Comparison of ENCODE assay signal across 8 cellular contexts in genomic region chr16:1474796-1475551, GRCh38. TPM values are rescaled to one million over a fixed set of nuclear protein-coding genes. Genes with fewer than 3 reads are reported as not detected.
DNase-seq lines count a peak whose midpoint lies in the region; ATAC-seq and TF ChIP-seq lines count a peak whose summit lies in the region.

Gene CLCN7, minus strand, starts transcription at chr16:1475028. Its CDS starts 54 bp downstream, at chr16:1474974.

- peak within 1 kb of the TSS; percentile 75 to 77 for H3K27ac ChIP-seq in mucosa of rectum (ENCODE audit: low read depth in 2 of 2, low read length in 2 of 2)

- no peak for TF ChIP-seq CTCF in epithelial cell of proximal tubule (conservative IDR thresholded peaks at IDR 0.05; ENCODE audit: low read depth, low read length)

- in situ Hi-C loops in Caki2 (cut with HindIII; ENCODE audit: low pct_unique_long_range_greater_than_20kb, low sequenced_read_pairs) = no loop called here

- DNase-seq in Caki2 (ENCODE audit: low read depth) = peak; percentile 83
- peak; percentile 78 for DNase-seq in HT1080 (ENCODE audit: low read depth)
- peak; percentile 89 for DNase-seq in OCI-M1 (lab: John Stamatoyannopoulos, UW)
- DNase-seq in activated T-cell treated with anti-CD3 and anti-CD28 coated beads, Interleukin-2, amount 50 U/mL, for 1 hour = peak; percentile 84
- DNase-seq in epithelial cell of proximal tubule (ENCODE audit: low read depth) = no peak
- DNase-seq in stimulated activated CD8-positive, alpha-beta memory T cell treated with anti-CD3 and anti-CD28 coated beads, Interleukin-4, amount 100 ng/mL, for 4 hours (ENCODE audit: low read depth in 2 of 2, low spot score in 1 of 2) = peak; percentile 66 to 76

- peaks cover 15 to 16% of the 10 kb centered on the region in 2 donors for H3K4me1 ChIP-seq in mucosa of rectum (ENCODE audit: control insufficient read depth in 2 of 2, insufficient read depth in 2 of 2, low read length in 2 of 2)

- no peaks in the 10 kb centered on the region for H3K36me3 ChIP-seq in mucosa of rectum (ENCODE audit: control insufficient read depth in 2 of 2, insufficient read depth in 2 of 2, low read length in 2 of 2)

- H3K27me3 ChIP-seq in mucosa of rectum (ENCODE audit: control insufficient read depth in 2 of 2, insufficient read depth in 2 of 2, low read length in 2 of 2) = no peaks in the 10 kb centered on the region

- H3K9ac ChIP-seq in mucosa of rectum (ENCODE audit: low read depth in 1 of 2, low read length in 2 of 2) = peak within 1 kb of the TSS; percentile 87 to 89

- ATAC-seq in GM21360 (IDR thresholded peaks at IDR 0.05; ENCODE audit: unreplicated experiment) = peak; percentile 76

- H3K4me3 ChIP-seq in epithelial cell of proximal tubule (ENCODE audit: low read depth, low read length) (peak within 1 kb of the TSS; percentile 67), mucosa of rectum (ENCODE audit: low read length in 2 of 2) (peak within 1 kb of the TSS; percentile 79 to 83)

- no peaks in the 10 kb centered on the region for H3K9me3 ChIP-seq in mucosa of rectum (ENCODE audit: control insufficient read depth in 2 of 2, low read length in 2 of 2)

RNA-seq across cellular contexts. Expression of gene CLCN7, which starts in this region (rescaled TPM):
- total RNA-seq in Caki2 (2014; rRNA removed; shearing (Covaris generic); ENCODE audit: low replicate concordance) = 221 and 247 TPM in 2 replicates
- 57.5 and 67.0 TPM in 2 replicates for total RNA-seq in HT1080 (2014; rRNA removed; shearing (Covaris generic))
- polyA plus RNA-seq in HT1080 (2015; cell fraction: cytosol; rRNA removed) = 36.1 and 37.2 TPM in 2 replicates
- 95.4 and 109 TPM in 2 replicates for polyA plus RNA-seq in HT1080 (2015; cell fraction: nucleus; rRNA removed)
- 57.3 and 76.2 TPM in 2 replicates for total RNA-seq in epithelial cell of proximal tubule
